Comparison of ENCODE assay signal across 38 cellular contexts in the genomic region with DNA sequence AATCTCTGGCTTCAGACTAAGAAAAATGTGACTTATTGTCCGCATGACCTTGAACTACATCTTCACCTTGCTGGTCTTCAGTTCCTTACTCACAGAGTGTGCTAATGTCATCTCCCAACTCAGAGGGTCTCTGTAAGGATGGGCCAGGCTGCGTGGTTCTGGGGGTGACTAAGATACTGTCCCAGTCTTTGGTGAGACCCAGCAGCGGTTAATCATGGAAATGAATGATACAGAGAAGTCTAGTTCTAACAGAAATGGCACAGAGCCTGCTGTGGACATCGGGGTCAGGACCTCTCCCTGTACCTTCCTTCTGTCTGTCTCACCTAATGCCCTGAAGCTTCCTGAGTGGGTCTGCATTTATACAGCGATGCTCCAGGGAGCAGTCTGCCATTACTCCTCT.
"Had no signal": no experiment of that assay in that cellular context is flagged by ENCODE, and none has a peak within 500 bp of the region (broad histone marks: within the 10 kb centered on the region; RNA-seq: fewer than 3 reads in every experiment).

No MANE protein-coding gene starts in this region.

- H3K27ac ChIP-seq: adrenal gland, ascending aorta, body of pancreas, brain microvascular endothelial cell, breast epithelium, cardiac muscle cell had no signal

- H3K9me3 Mint-ChIP-seq: activated naive CD4-positive, alpha-beta T cell treated with anti-CD3 and anti-CD28 coated beads for 36 hours; activated naive CD4-positive, alpha-beta T cell treated with anti-CD3 and anti-CD28 coated beads, Interleukin-2, amount 50 U/mL, for 24 hours; activated naive CD4-positive, alpha-beta T cell treated with anti-CD3 and anti-CD28 coated beads, Interleukin-2, amount 50 U/mL, for 72 hours; activated naive CD8-positive, alpha-beta T cell treated with anti-CD3 and anti-CD28 coated beads for 36 hours; activated naive CD8-positive, alpha-beta T cell treated with anti-CD3 and anti-CD28 coated beads, Interleukin-2, amount 10 ng/mL, durations not matched to agents 7 days and 5 days; activated naive CD8-positive, alpha-beta T cell treated with anti-CD3 and anti-CD28 coated beads, Interleukin-2, amount 50 U/mL, for 24 hours; activated T-cell treated with anti-CD3 and anti-CD28 coated beads, Interleukin-2, amount 50 U/mL, for 24 hours; activated T-cell treated with anti-CD3 and anti-CD28 coated beads, Interleukin-2, amount 50 U/mL, for 4 hours; activated T-helper 1 cell treated with anti-CD3 and anti-CD28 coated beads, Interleukin-12 subunit alpha, Interleukin-12 subunit beta, Interleukin-2, Interleukin-4 antibody, amounts not matched to agents 30 ng/mL and 10 ng/mL and 1 ng/mL, durations not matched to agents 14 hours and 24 hours and 36 hours; activated T-helper 2 cell treated with anti-CD3 and anti-CD28 coated beads, Interferon-gamma antibody, Interleukin-2, Interleukin-4, amounts not matched to agents 10 μg/mL and 5 μg/mL and 100 μg/mL, durations not matched to agents 14 hours and 24 hours and 36 hours; brain had no signal

- H3K36me3 ChIP-seq: adrenal gland, ascending aorta, brain microvascular endothelial cell, breast epithelium, cardiac muscle cell had no signal

- DNase-seq: activated effector memory CD4-positive, alpha-beta T cell treated with anti-CD3 and anti-CD28 coated beads, Interleukin-2, amount 50 U/mL, for 16 hours; activated effector memory CD4-positive, alpha-beta T cell treated with Interleukin-2 at 50 U/mL for 16 hours; activated gamma-delta T cell; activated gamma-delta T cell treated with Interleukin-2 at 50 U/mL for 16 hours; activated naive CD4-positive, alpha-beta T cell; activated naive CD4-positive, alpha-beta T cell treated with anti-CD3 and anti-CD28 coated beads for 36 hours; activated naive CD4-positive, alpha-beta T cell treated with anti-CD3 and anti-CD28 coated beads, Interleukin-2, amount 10 ng/mL, durations not matched to agents 7 days and 5 days; activated naive CD4-positive, alpha-beta T cell treated with anti-CD3 and anti-CD28 coated beads, Interleukin-2, amount 50 U/mL, for 16 hours; activated naive CD4-positive, alpha-beta T cell treated with Interleukin-2 at 50 U/mL for 16 hours; activated naive CD8-positive, alpha-beta T cell treated with anti-CD3 and anti-CD28 coated beads for 36 hours; activated naive CD8-positive, alpha-beta T cell treated with anti-CD3 and anti-CD28 coated beads, Interleukin-2, amount 10 ng/mL, durations not matched to agents 7 days and 5 days; activated naive CD8-positive, alpha-beta T cell treated with anti-CD3 and anti-CD28 coated beads, Interleukin-2, amount 50 U/mL, for 24 hours; activated T-cell treated with anti-CD3 and anti-CD28 coated beads for 4 hours; activated T-cell treated with anti-CD3 and anti-CD28 coated beads, Interleukin-2, amount 50 U/mL, for 1 hour; activated T-cell treated with anti-CD3 and anti-CD28 coated beads, Interleukin-2, amount 50 U/mL, for 24 hours; activated T-cell treated with anti-CD3 and anti-CD28 coated beads, Interleukin-2, amount 50 U/mL, for 4 hours; activated T-cell treated with anti-CD3 and anti-CD28 coated beads, Interleukin-2, amount 50 U/mL, for 48 hours; adrenal gland; amniotic stem cell; amygdala; anterior cingulate cortex; aorta; body of pancreas; brain microvascular endothelial cell; caudate nucleus; central memory CD4-positive, alpha-beta T cell; cerebellar nuclear complex had no signal

- H3K27me3 Mint-ChIP-seq: activated naive CD4-positive, alpha-beta T cell treated with anti-CD3 and anti-CD28 coated beads, Interleukin-2, amount 10 ng/mL, durations not matched to agents 7 days and 5 days; activated naive CD4-positive, alpha-beta T cell treated with anti-CD3 and anti-CD28 coated beads, Interleukin-2, amount 50 U/mL, for 24 hours; activated naive CD8-positive, alpha-beta T cell; activated naive CD8-positive, alpha-beta T cell treated with anti-CD3 and anti-CD28 coated beads, Interleukin-2, amount 10 ng/mL, durations not matched to agents 7 days and 5 days; activated naive CD8-positive, alpha-beta T cell treated with anti-CD3 and anti-CD28 coated beads, Interleukin-2, amount 50 U/mL, for 24 hours; activated T-cell treated with anti-CD3 and anti-CD28 coated beads, Interleukin-2, amount 50 U/mL, for 24 hours; central memory CD8-positive, alpha-beta T cell had no signal

- H3K36me3 Mint-ChIP-seq: activated naive CD4-positive, alpha-beta T cell treated with anti-CD3 and anti-CD28 coated beads, Interleukin-2, amount 10 ng/mL, durations not matched to agents 7 days and 5 days; activated naive CD4-positive, alpha-beta T cell treated with anti-CD3 and anti-CD28 coated beads, Interleukin-2, amount 50 U/mL, for 24 hours; activated naive CD4-positive, alpha-beta T cell treated with anti-CD3 and anti-CD28 coated beads, Interleukin-2, amount 50 U/mL, for 72 hours; activated naive CD8-positive, alpha-beta T cell; activated naive CD8-positive, alpha-beta T cell treated with anti-CD3 and anti-CD28 coated beads for 36 hours; activated naive CD8-positive, alpha-beta T cell treated with anti-CD3 and anti-CD28 coated beads, Interleukin-2, amount 10 ng/mL, durations not matched to agents 7 days and 5 days; brain had no signal

- H3K27me3 ChIP-seq: adrenal gland, ascending aorta, body of pancreas, brain microvascular endothelial cell, breast epithelium, cardiac muscle cell had no signal

- H3K4me1 ChIP-seq: adrenal gland, ascending aorta, breast epithelium had no signal

- H3K4me1 Mint-ChIP-seq: activated naive CD4-positive, alpha-beta T cell treated with anti-CD3 and anti-CD28 coated beads, Interleukin-2, amount 10 ng/mL, durations not matched to agents 7 days and 5 days; activated naive CD4-positive, alpha-beta T cell treated with anti-CD3 and anti-CD28 coated beads, Interleukin-2, amount 50 U/mL, for 24 hours; activated naive CD8-positive, alpha-beta T cell treated with anti-CD3 and anti-CD28 coated beads for 36 hours; activated naive CD8-positive, alpha-beta T cell treated with anti-CD3 and anti-CD28 coated beads, Interleukin-2, amount 10 ng/mL, durations not matched to agents 7 days and 5 days; activated naive CD8-positive, alpha-beta T cell treated with anti-CD3 and anti-CD28 coated beads, Interleukin-2, amount 50 U/mL, for 24 hours; activated T-helper 17 cell treated with anti-CD3 and anti-CD28 coated beads, Interleukin-2, amount 50 U/mL, for 72 hours; central memory CD8-positive, alpha-beta T cell had no signal

- H3K4me3 Mint-ChIP-seq: activated naive CD4-positive, alpha-beta T cell treated with anti-CD3 and anti-CD28 coated beads for 36 hours; activated naive CD4-positive, alpha-beta T cell treated with anti-CD3 and anti-CD28 coated beads, Interleukin-2, amount 10 ng/mL, durations not matched to agents 7 days and 5 days; activated naive CD4-positive, alpha-beta T cell treated with anti-CD3 and anti-CD28 coated beads, Interleukin-2, amount 50 U/mL, for 24 hours; activated naive CD8-positive, alpha-beta T cell; activated naive CD8-positive, alpha-beta T cell treated with anti-CD3 and anti-CD28 coated beads for 36 hours; activated naive CD8-positive, alpha-beta T cell treated with anti-CD3 and anti-CD28 coated beads, Interleukin-2, amount 10 ng/mL, durations not matched to agents 7 days and 5 days; activated naive CD8-positive, alpha-beta T cell treated with anti-CD3 and anti-CD28 coated beads, Interleukin-2, amount 50 U/mL, for 24 hours; activated T-cell treated with anti-CD3 and anti-CD28 coated beads, Interleukin-2, amount 50 U/mL, for 24 hours; activated T-cell treated with anti-CD3 and anti-CD28 coated beads, Interleukin-2, amount 50 U/mL, for 4 hours; activated T-helper 1 cell treated with anti-CD3 and anti-CD28 coated beads, Interleukin-12 subunit alpha, Interleukin-12 subunit beta, Interleukin-2, Interleukin-4 antibody, amounts not matched to agents 30 ng/mL and 10 ng/mL and 1 ng/mL, durations not matched to agents 14 hours and 24 hours and 36 hours; activated T-helper 17 cell treated with anti-CD3 and anti-CD28 coated beads, Interleukin-2, amount 50 U/mL, for 72 hours; brain; central memory CD8-positive, alpha-beta T cell had no signal

- H3K27ac Mint-ChIP-seq: activated naive CD4-positive, alpha-beta T cell treated with anti-CD3 and anti-CD28 coated beads for 36 hours; activated naive CD4-positive, alpha-beta T cell treated with anti-CD3 and anti-CD28 coated beads, Interleukin-2, amount 10 ng/mL, durations not matched to agents 7 days and 5 days; activated naive CD4-positive, alpha-beta T cell treated with anti-CD3 and anti-CD28 coated beads, Interleukin-2, amount 50 U/mL, for 24 hours; activated naive CD4-positive, alpha-beta T cell treated with anti-CD3 and anti-CD28 coated beads, Interleukin-2, amount 50 U/mL, for 72 hours; activated naive CD8-positive, alpha-beta T cell; activated naive CD8-positive, alpha-beta T cell treated with anti-CD3 and anti-CD28 coated beads for 36 hours; activated naive CD8-positive, alpha-beta T cell treated with anti-CD3 and anti-CD28 coated beads, Interleukin-2, amount 10 ng/mL, durations not matched to agents 7 days and 5 days; activated naive CD8-positive, alpha-beta T cell treated with anti-CD3 and anti-CD28 coated beads, Interleukin-2, amount 50 U/mL, for 24 hours; activated T-cell treated with anti-CD3 and anti-CD28 coated beads, Interleukin-2, amount 50 U/mL, for 24 hours; activated T-helper 1 cell treated with anti-CD3 and anti-CD28 coated beads, Interleukin-12 subunit alpha, Interleukin-12 subunit beta, Interleukin-2, Interleukin-4 antibody, amounts not matched to agents 30 ng/mL and 10 ng/mL and 1 ng/mL, durations not matched to agents 14 hours and 24 hours and 36 hours; activated T-helper 17 cell treated with anti-CD3 and anti-CD28 coated beads, Interleukin-2, amount 50 U/mL, for 72 hours; activated T-helper 2 cell treated with anti-CD3 and anti-CD28 coated beads, Interferon-gamma antibody, Interleukin-2, Interleukin-4, amounts not matched to agents 10 μg/mL and 5 μg/mL and 100 μg/mL, durations not matched to agents 14 hours and 24 hours and 36 hours; brain had no signal

- H3K9me3 ChIP-seq: adrenal gland, ascending aorta, body of pancreas, breast epithelium had no signal

- H3K4me3 ChIP-seq: adrenal gland, ascending aorta, body of pancreas, breast epithelium, cardiac muscle cell had no signal

- ATAC-seq: activated naive CD4-positive, alpha-beta T cell treated with anti-CD3 and anti-CD28 coated beads, Interleukin-2, amount 50 U/mL, for 72 hours; activated naive CD8-positive, alpha-beta T cell treated with anti-CD3 and anti-CD28 coated beads, Interleukin-2, amount 50 U/mL, for 24 hours; activated T-cell treated with anti-CD3 and anti-CD28 coated beads, Interleukin-2, amount 50 U/mL, for 4 hours; activated T-helper 17 cell treated with anti-CD3 and anti-CD28 coated beads, Interleukin-2, amount 50 U/mL, for 72 hours; body of pancreas had no signal
